Comparison of ENCODE assay signal across 16 cellular contexts in genomic region chr1:239237912-239238311, GRCh38.
"Had no signal": no experiment of that assay in that cellular context is flagged by ENCODE, and none has a peak within 500 bp of the region (broad histone marks: within the 10 kb centered on the region; RNA-seq: fewer than 3 reads in every experiment).

No MANE protein-coding gene starts in this region.

- H3K36me3 Mint-ChIP-seq: activated naive CD8-positive, alpha-beta T cell treated with anti-CD3 and anti-CD28 coated beads for 36 hours; naive thymus-derived CD8-positive, alpha-beta T cell; stimulated activated effector memory CD8-positive, alpha-beta T cell treated with anti-CD3 and anti-CD28 coated beads, Interleukin-12 subunit alpha, Interleukin-12 subunit beta, amount 100 ng/mL, for 72 hours had no signal

- H3K27me3 ChIP-seq: tibial nerve, vagina had no signal

- ATAC-seq: activated CD8-positive, alpha-beta T cell treated with anti-CD3 and anti-CD28 coated beads for 36 hours; activated T-cell treated with anti-CD3 and anti-CD28 coated beads, Interleukin-2, amount 50 U/mL, for 72 hours; left lobe of liver; mucosa of descending colon; naive thymus-derived CD8-positive, alpha-beta T cell; right cardiac atrium; stimulated activated effector memory CD8-positive, alpha-beta T cell treated with anti-CD3 and anti-CD28 coated beads, Interleukin-12 subunit alpha, Interleukin-12 subunit beta, amount 100 ng/mL, for 72 hours had no signal

- H3K9me3 Mint-ChIP-seq: activated CD8-positive, alpha-beta T cell treated with anti-CD3 and anti-CD28 coated beads for 36 hours; activated T-cell treated with anti-CD3 and anti-CD28 coated beads, Interleukin-2, amount 50 U/mL, for 72 hours had no signal

- H3K36me3 ChIP-seq: tibial nerve, vagina had no signal

- H3K4me3 Mint-ChIP-seq: activated CD8-positive, alpha-beta T cell treated with anti-CD3 and anti-CD28 coated beads for 36 hours; activated naive CD8-positive, alpha-beta T cell treated with anti-CD3 and anti-CD28 coated beads for 36 hours; activated T-cell treated with anti-CD3 and anti-CD28 coated beads, Interleukin-2, amount 50 U/mL, for 72 hours; naive thymus-derived CD8-positive, alpha-beta T cell; stimulated activated effector memory CD8-positive, alpha-beta T cell treated with anti-CD3 and anti-CD28 coated beads, Interleukin-12 subunit alpha, Interleukin-12 subunit beta, amount 100 ng/mL, for 72 hours had no signal

- H3K4me1 Mint-ChIP-seq: activated naive CD8-positive, alpha-beta T cell treated with anti-CD3 and anti-CD28 coated beads for 36 hours; naive thymus-derived CD8-positive, alpha-beta T cell; stimulated activated effector memory CD8-positive, alpha-beta T cell treated with anti-CD3 and anti-CD28 coated beads, Interleukin-12 subunit alpha, Interleukin-12 subunit beta, amount 100 ng/mL, for 72 hours had no signal

- H3K4me1 ChIP-seq: tibial nerve, vagina had no signal

- H3K9me3 ChIP-seq: mucosa of descending colon, tibial nerve, vagina had no signal

- H3K27me3 Mint-ChIP-seq: activated CD8-positive, alpha-beta T cell treated with anti-CD3 and anti-CD28 coated beads for 36 hours; activated naive CD8-positive, alpha-beta T cell treated with anti-CD3 and anti-CD28 coated beads for 36 hours; naive thymus-derived CD8-positive, alpha-beta T cell had no signal

- DNase-seq: activated CD4-positive, alpha-beta T cell treated with anti-CD3 and anti-CD28 coated beads for 4 hours; activated CD8-positive, alpha-beta memory T cell treated with anti-CD3 and anti-CD28 coated beads, Interleukin-2, amount 50 U/mL, for 4 hours; activated CD8-positive, alpha-beta T cell treated with anti-CD3 and anti-CD28 coated beads for 36 hours; activated gamma-delta T cell treated with Interleukin-2 at 50 U/mL for 16 hours; activated naive CD8-positive, alpha-beta T cell treated with anti-CD3 and anti-CD28 coated beads for 36 hours; activated T-cell treated with anti-CD3 and anti-CD28 coated beads, Interleukin-2, amount 50 U/mL, for 72 hours; aorta; mammary epithelial cell; naive thymus-derived CD8-positive, alpha-beta T cell; nucleus accumbens; right cardiac atrium had no signal

- H3K27ac ChIP-seq: tibial nerve, vagina had no signal

- H3K27ac Mint-ChIP-seq: activated CD8-positive, alpha-beta T cell treated with anti-CD3 and anti-CD28 coated beads for 36 hours; activated naive CD8-positive, alpha-beta T cell treated with anti-CD3 and anti-CD28 coated beads for 36 hours; activated T-cell treated with anti-CD3 and anti-CD28 coated beads, Interleukin-2, amount 50 U/mL, for 72 hours; naive thymus-derived CD8-positive, alpha-beta T cell; stimulated activated effector memory CD8-positive, alpha-beta T cell treated with anti-CD3 and anti-CD28 coated beads, Interleukin-12 subunit alpha, Interleukin-12 subunit beta, amount 100 ng/mL, for 72 hours had no signal

- H3K4me3 ChIP-seq: mucosa of descending colon, tibial nerve, vagina had no signal
